Comparison of ENCODE assay signal across 21 cellular contexts in genomic region chr10:132676193-132676891, GRCh38.
A peak's percentile ranks its signal among the peaks of the same experiment; 100 is the strongest.
DNase-seq lines count a peak whose midpoint lies in the region; ATAC-seq and TF ChIP-seq lines count a peak whose summit lies in the region.
"Had no signal": no experiment of that assay in that cellular context is flagged by ENCODE, and none has a peak within 500 bp of the region (broad histone marks: within the 10 kb centered on the region; RNA-seq: fewer than 3 reads in every experiment).

No MANE protein-coding gene starts in this region.

- H3K9me3 Mint-ChIP-seq in activated naive CD8-positive, alpha-beta T cell treated with anti-CD3 and anti-CD28 coated beads, Interleukin-2, amount 10 ng/mL, durations not matched to agents 7 days and 5 days: no peaks in the 10 kb centered on the region
- no peaks in the 10 kb centered on the region for H3K9me3 Mint-ChIP-seq in activated naive CD8-positive, alpha-beta T cell treated with anti-CD3 and anti-CD28 coated beads for 36 hours
- H3K9me3 Mint-ChIP-seq: T-helper 1 cell treated with Interleukin-12 subunit alpha and Interleukin-12 subunit beta and Interleukin-4 antibody, amounts not matched to agents 30 μg/mL and 1 μg/mL, for 36 hours had no signal

- H3K4me3 ChIP-seq in dorsolateral prefrontal cortex (no peak overlapping the region), mucosa of descending colon (no peak overlapping the region), upper lobe of left lung (no peak overlapping the region)
- H3K4me3 ChIP-seq: BLaER1 treated with 17β-estradiol and CSF1 and Interleukin-3, amounts not matched to agents 10 nM and 100 nM; colonic mucosa; heart left ventricle; SJCRH30 had no signal

- H3K9me3 ChIP-seq in mucosa of descending colon (no peaks in the 10 kb centered on the region), upper lobe of left lung (no peaks in the 10 kb centered on the region)
- H3K9me3 ChIP-seq: colonic mucosa, heart left ventricle, SJCRH30 had no signal

- POLR2A ChIA-PET in activated naive CD8-positive, alpha-beta T cell treated with anti-CD3 and anti-CD28 coated beads, Interleukin-2, amount 10 ng/mL, durations not matched to agents 7 days and 5 days (lab: Charles Lee): no interaction called here

- no peak for ATAC-seq in activated naive CD8-positive, alpha-beta T cell treated with anti-CD3 and anti-CD28 coated beads, Interleukin-2, amount 10 ng/mL, durations not matched to agents 7 days and 5 days (ENCODE audit: low read depth)
- ATAC-seq in mucosa of descending colon (peak; percentile 23), upper lobe of left lung (ENCODE audit: low FRiP score in 2 of 2) (peak; percentile 8 to 45), HG02938 (IDR thresholded peaks at IDR 0.05; ENCODE audit: unreplicated experiment) (no peak), omental fat pad (ENCODE audit: low FRiP score) (no peak)

- TF ChIP-seq CTCF in dorsolateral prefrontal cortex (IDR thresholded peaks at IDR 0.05 in 54 of 56, conservative IDR thresholded peaks at IDR 0.05 in 2 of 56; ENCODE audit: low read depth in 1 of 56, partially characterized antibody in 56 of 56) (no peak), mucosa of descending colon (IDR thresholded peaks at IDR 0.05) (no peak), upper lobe of left lung (IDR thresholded peaks at IDR 0.05) (no peak), omental fat pad (IDR thresholded peaks at IDR 0.05) (no peak)

- H3K4me1 ChIP-seq in mucosa of descending colon (ENCODE audit: low read depth): no peaks in the 10 kb centered on the region
- no peaks in the 10 kb centered on the region for H3K4me1 ChIP-seq in upper lobe of left lung
- H3K4me1 ChIP-seq: colonic mucosa, SJCRH30 had no signal

- DNase-seq in activated naive CD8-positive, alpha-beta T cell treated with anti-CD3 and anti-CD28 coated beads, Interleukin-2, amount 10 ng/mL, durations not matched to agents 7 days and 5 days: peak; percentile 10
- no peak for DNase-seq in activated naive CD8-positive, alpha-beta T cell treated with anti-CD3 and anti-CD28 coated beads for 36 hours
- DNase-seq in dorsolateral prefrontal cortex (peak in 7 of 10 donors; percentile 2 to 40 (median 19)), mucosa of descending colon (no peak), upper lobe of left lung (peak; percentile 17 to 52), NCI-H2171 treated with DMSO at 0.1 percent for 48 hours (lab: John Stamatoyannopoulos, UW) (no peak), omental fat pad (ENCODE audit: low spot score) (no peak)
- DNase-seq: activated CD4-positive, alpha-beta T cell treated with anti-CD3 and anti-CD28 coated beads, Interleukin-2, amount 50 U/mL, for 4 hours; activated naive CD4-positive, alpha-beta T cell treated with anti-CD3 and anti-CD28 coated beads, Interleukin-2, amount 50 U/mL, for 16 hours; activated T-cell treated with anti-CD3 and anti-CD28 coated beads, Interleukin-2, amount 50 U/mL, for 1 hour; colonic mucosa; GOT3; NCI-H1092 treated with DMSO at 0.1 percent for 48 hours; NCI-H526; SJCRH30; stimulated activated naive CD4-positive, alpha-beta T cell had no signal

- no peak overlapping the region for H3K27ac ChIP-seq in dorsolateral prefrontal cortex
- H3K27ac ChIP-seq in upper lobe of left lung: no peak overlapping the region
- H3K27ac ChIP-seq: BLaER1 treated with 17β-estradiol and CSF1 and Interleukin-3, amounts not matched to agents 10 nM and 100 nM; colonic mucosa; heart left ventricle had no signal

- H3K4me3 Mint-ChIP-seq in activated naive CD8-positive, alpha-beta T cell treated with anti-CD3 and anti-CD28 coated beads, Interleukin-2, amount 10 ng/mL, durations not matched to agents 7 days and 5 days: no peak overlapping the region
- H3K4me3 Mint-ChIP-seq in activated naive CD8-positive, alpha-beta T cell treated with anti-CD3 and anti-CD28 coated beads for 36 hours: no peak overlapping the region
- H3K4me3 Mint-ChIP-seq: neural crest cell; T-helper 1 cell treated with Interleukin-12 subunit alpha and Interleukin-12 subunit beta and Interleukin-4 antibody, amounts not matched to agents 30 μg/mL and 1 μg/mL, for 36 hours had no signal

- WGBS in upper lobe of left lung, 2 donors: 91 to 92% methylated on average over 17 of the region's 17 CpGs

- peaks cover 2% of the 10 kb centered on the region for H3K4me1 Mint-ChIP-seq in activated naive CD8-positive, alpha-beta T cell treated with anti-CD3 and anti-CD28 coated beads, Interleukin-2, amount 10 ng/mL, durations not matched to agents 7 days and 5 days
- H3K4me1 Mint-ChIP-seq in activated naive CD8-positive, alpha-beta T cell treated with anti-CD3 and anti-CD28 coated beads for 36 hours: peaks cover 5% of the 10 kb centered on the region

- intact Hi-C loops in dorsolateral prefrontal cortex (cut with DNase I) (no loop called here), mucosa of descending colon (cut with DNase I, micrococcal nuclease) (no loop called here)

- no peak for TF ChIP-seq POLR2A in upper lobe of left lung (IDR thresholded peaks at IDR 0.05)

- peaks cover 3% of the 10 kb centered on the region for H3K36me3 Mint-ChIP-seq in activated naive CD8-positive, alpha-beta T cell treated with anti-CD3 and anti-CD28 coated beads, Interleukin-2, amount 10 ng/mL, durations not matched to agents 7 days and 5 days
- H3K36me3 Mint-ChIP-seq in activated naive CD8-positive, alpha-beta T cell treated with anti-CD3 and anti-CD28 coated beads for 36 hours: no peaks in the 10 kb centered on the region

- H3K27me3 Mint-ChIP-seq in activated naive CD8-positive, alpha-beta T cell treated with anti-CD3 and anti-CD28 coated beads, Interleukin-2, amount 10 ng/mL, durations not matched to agents 7 days and 5 days: no peaks in the 10 kb centered on the region
- H3K27me3 Mint-ChIP-seq in activated naive CD8-positive, alpha-beta T cell treated with anti-CD3 and anti-CD28 coated beads for 36 hours: no peaks in the 10 kb centered on the region

- H3K27ac Mint-ChIP-seq in activated naive CD8-positive, alpha-beta T cell treated with anti-CD3 and anti-CD28 coated beads, Interleukin-2, amount 10 ng/mL, durations not matched to agents 7 days and 5 days: no peak overlapping the region
- no peak overlapping the region for H3K27ac Mint-ChIP-seq in activated naive CD8-positive, alpha-beta T cell treated with anti-CD3 and anti-CD28 coated beads for 36 hours
- H3K27ac Mint-ChIP-seq: T-helper 1 cell treated with Interleukin-12 subunit alpha and Interleukin-12 subunit beta and Interleukin-4 antibody, amounts not matched to agents 30 μg/mL and 1 μg/mL, for 36 hours had no signal

- H3K36me3 ChIP-seq in mucosa of descending colon (ENCODE audit: low read depth) (no peaks in the 10 kb centered on the region), upper lobe of left lung (no peaks in the 10 kb centered on the region)
- H3K36me3 ChIP-seq: colonic mucosa, SJCRH30 had no signal

- TF ChIP-seq EP300 in upper lobe of left lung (IDR thresholded peaks at IDR 0.05): no peak

- H3K27me3 ChIP-seq in dorsolateral prefrontal cortex: no peaks in the 10 kb centered on the region
- H3K27me3 ChIP-seq in upper lobe of left lung: no peaks in the 10 kb centered on the region
- H3K27me3 ChIP-seq: BLaER1 treated with 17β-estradiol and CSF1 and Interleukin-3, amounts not matched to agents 10 nM and 100 nM; colonic mucosa; heart left ventricle; SJCRH30 had no signal

Comparison
In these comparisons a context has a peak if more than half of its experiments do, and no peak if none do; other contexts are left out.
1. DNase-seq: peak in activated naive CD8-positive, alpha-beta T cell treated with anti-CD3 and anti-CD28 coated beads, Interleukin-2, amount 10 ng/mL, durations not matched to agents 7 days and 5 days (single experiment), dorsolateral prefrontal cortex (7 of 10) and upper lobe of left lung (2 of 2); none in activated naive CD8-positive, alpha-beta T cell treated with anti-CD3 and anti-CD28 coated beads for 36 hours (single experiment), mucosa of descending colon (0 of 3), NCI-H2171 treated with DMSO at 0.1 percent for 48 hours (single experiment) and omental fat pad (single experiment).
2. ATAC-seq: peak in mucosa of descending colon (single experiment) and upper lobe of left lung (2 of 2); none in activated naive CD8-positive, alpha-beta T cell treated with anti-CD3 and anti-CD28 coated beads, Interleukin-2, amount 10 ng/mL, durations not matched to agents 7 days and 5 days (single experiment), HG02938 (single experiment) and omental fat pad (single experiment).